Comparison of ENCODE assay signal across 12 cellular contexts in the genomic region with DNA sequence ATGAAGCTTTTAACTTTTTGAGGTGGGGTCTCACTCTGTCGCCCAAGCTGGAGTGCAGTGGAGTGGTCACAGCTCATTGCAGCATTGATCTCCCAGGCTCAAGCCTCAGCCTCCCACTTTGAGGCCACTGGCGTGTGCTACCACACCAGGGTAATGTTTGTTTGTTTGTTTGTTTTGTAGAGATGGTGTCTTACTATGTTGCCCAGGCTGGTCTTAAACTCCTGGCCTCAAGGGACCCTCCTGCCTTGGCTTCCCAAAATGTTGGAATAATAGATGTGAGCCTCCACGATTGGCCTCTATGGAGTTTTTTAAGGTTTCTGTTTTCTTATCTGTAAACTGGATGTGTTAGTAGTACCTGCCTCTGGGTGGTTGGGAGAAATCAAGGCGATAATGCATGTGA. TPM values are rescaled to one million over a fixed set of nuclear protein-coding genes. Genes with fewer than 3 reads are reported as not detected.
DNase-seq lines count a peak whose midpoint lies in the region; ATAC-seq and TF ChIP-seq lines count a peak whose summit lies in the region.
"Had no signal": no experiment of that assay in that cellular context is flagged by ENCODE, and none has a peak within 500 bp of the region (broad histone marks: within the 10 kb centered on the region; RNA-seq: fewer than 3 reads in every experiment).

No MANE protein-coding gene starts in this region.

- intact Hi-C loops in activated CD8-positive, alpha-beta T cell treated with anti-CD3 and anti-CD28 coated beads for 36 hours (cut with micrococcal nuclease) = no loop called here

- POLR2A ChIA-PET in activated CD4-positive, alpha-beta T cell treated with anti-CD3 and anti-CD28 coated beads, Interleukin-2, amount 10 ng/mL, durations not matched to agents 7 days and 5 days (lab: Charles Lee) = no interaction called here
- POLR2A ChIA-PET in activated CD8-positive, alpha-beta T cell treated with anti-CD3 and anti-CD28 coated beads for 36 hours (lab: Charles Lee) = interaction anchor here (1.0 to 7.8 kb wide), 6 partner anchors 9 to 40 kb away, joined by 3 to 86 read pairs (median 13); partner anchors contain the start of gene MED15

- no peaks in the 10 kb centered on the region for H3K9me3 Mint-ChIP-seq in activated CD4-positive, alpha-beta T cell treated with anti-CD3 and anti-CD28 coated beads, Interleukin-2, amount 10 ng/mL, durations not matched to agents 7 days and 5 days
- H3K9me3 Mint-ChIP-seq in activated CD8-positive, alpha-beta T cell treated with anti-CD3 and anti-CD28 coated beads for 36 hours = no peaks in the 10 kb centered on the region
- H3K9me3 Mint-ChIP-seq in memory B cell = no peaks in the 10 kb centered on the region
- no peaks in the 10 kb centered on the region for H3K9me3 Mint-ChIP-seq in stimulated activated naive B cell treated with anti-CD40 and anti-IgM and Interleukin-4, amounts not matched to agents 10 μg/mL and 1 μg/mL and 100 μg/mL, for 72 hours

- H3K27me3 Mint-ChIP-seq in activated CD4-positive, alpha-beta T cell treated with anti-CD3 and anti-CD28 coated beads, Interleukin-2, amount 10 ng/mL, durations not matched to agents 7 days and 5 days = no peaks in the 10 kb centered on the region
- no peaks in the 10 kb centered on the region for H3K27me3 Mint-ChIP-seq in activated CD8-positive, alpha-beta T cell treated with anti-CD3 and anti-CD28 coated beads for 36 hours
- no peaks in the 10 kb centered on the region for H3K27me3 Mint-ChIP-seq in memory B cell
- no peaks in the 10 kb centered on the region for H3K27me3 Mint-ChIP-seq in stimulated activated naive B cell treated with anti-CD40 and anti-IgM and Interleukin-4, amounts not matched to agents 10 μg/mL and 1 μg/mL and 100 μg/mL, for 72 hours

- peak overlapping the region; percentile 93 for H3K27ac Mint-ChIP-seq in activated CD4-positive, alpha-beta T cell treated with anti-CD3 and anti-CD28 coated beads, Interleukin-2, amount 10 ng/mL, durations not matched to agents 7 days and 5 days
- H3K27ac Mint-ChIP-seq in activated CD8-positive, alpha-beta T cell treated with anti-CD3 and anti-CD28 coated beads for 36 hours = peak overlapping the region; percentile 97
- H3K27ac Mint-ChIP-seq in memory B cell = peak overlapping the region; percentile 94
- peak overlapping the region; percentile 25 for H3K27ac Mint-ChIP-seq in stimulated activated naive B cell treated with anti-CD40 and anti-IgM and Interleukin-4, amounts not matched to agents 10 μg/mL and 1 μg/mL and 100 μg/mL, for 72 hours

- no peak for DNase-seq in activated CD4-positive, alpha-beta T cell treated with anti-CD3 and anti-CD28 coated beads, Interleukin-2, amount 10 ng/mL, durations not matched to agents 7 days and 5 days
- DNase-seq in activated CD4-positive, alpha-beta T cell treated with anti-CD3 and anti-CD28 coated beads for 48 hours = no peak
- no peak for DNase-seq in activated CD8-positive, alpha-beta T cell treated with anti-CD3 and anti-CD28 coated beads for 36 hours
- DNase-seq in memory B cell (ENCODE audit: low spot score in 2 of 2) (no peak), NCI-H524 treated with DMSO at 0.1 percent for 48 hours (lab: John Stamatoyannopoulos, UW) (no peak), UCSD-AML1 (lab: John Stamatoyannopoulos, UW; ENCODE audit: unreplicated experiment) (no peak), NCI-H2227 (lab: John Stamatoyannopoulos, UW; ENCODE audit: unreplicated experiment) (no peak)
- DNase-seq in stimulated activated naive B cell treated with anti-CD40 and anti-IgM and Interleukin-4, amounts not matched to agents 10 μg/mL and 1 μg/mL and 100 μg/mL, for 72 hours = no peak
- DNase-seq: ACHN, NCI-H526 treated with DMSO at 0.1 percent for 48 hours, SHP77, testis had no signal

- peaks cover 88% of the 10 kb centered on the region for H3K4me1 Mint-ChIP-seq in activated CD4-positive, alpha-beta T cell treated with anti-CD3 and anti-CD28 coated beads, Interleukin-2, amount 10 ng/mL, durations not matched to agents 7 days and 5 days
- H3K4me1 Mint-ChIP-seq in activated CD8-positive, alpha-beta T cell treated with anti-CD3 and anti-CD28 coated beads for 36 hours (ENCODE audit: low read depth) = peaks cover 81% of the 10 kb centered on the region
- H3K4me1 Mint-ChIP-seq in memory B cell = peaks cover 41% of the 10 kb centered on the region
- H3K4me1 Mint-ChIP-seq in stimulated activated naive B cell treated with anti-CD40 and anti-IgM and Interleukin-4, amounts not matched to agents 10 μg/mL and 1 μg/mL and 100 μg/mL, for 72 hours = peaks cover 44 to 58% of the 10 kb centered on the region in 2 donors

- CTCF ChIA-PET in activated CD4-positive, alpha-beta T cell treated with anti-CD3 and anti-CD28 coated beads, Interleukin-2, amount 10 ng/mL, durations not matched to agents 7 days and 5 days (lab: Charles Lee) = interaction anchor here (1.1 to 11.8 kb wide), 2 partner anchors 17 to 40 kb away, joined by 4 to 122 read pairs; no protein-coding TSS in a partner anchor
- CTCF ChIA-PET in activated CD8-positive, alpha-beta T cell treated with anti-CD3 and anti-CD28 coated beads for 36 hours (lab: Charles Lee) = interaction anchor here (1.4 to 14.0 kb wide), 3 partner anchors 18 to 40 kb away, joined by 3 to 234 read pairs (median 25); partner anchors contain the start of gene MED15

- no peak for TF ChIP-seq CTCF in activated CD8-positive, alpha-beta T cell treated with anti-CD3 and anti-CD28 coated beads for 36 hours (IDR thresholded peaks at IDR 0.05)

- H3K4me3 Mint-ChIP-seq in activated CD4-positive, alpha-beta T cell treated with anti-CD3 and anti-CD28 coated beads, Interleukin-2, amount 10 ng/mL, durations not matched to agents 7 days and 5 days = peak overlapping the region; percentile 47
- H3K4me3 Mint-ChIP-seq in activated CD8-positive, alpha-beta T cell treated with anti-CD3 and anti-CD28 coated beads for 36 hours = no peak overlapping the region
- H3K4me3 Mint-ChIP-seq in memory B cell = peak overlapping the region; percentile 58
- peak overlapping the region; percentile 15 to 43 for H3K4me3 Mint-ChIP-seq in stimulated activated naive B cell treated with anti-CD40 and anti-IgM and Interleukin-4, amounts not matched to agents 10 μg/mL and 1 μg/mL and 100 μg/mL, for 72 hours

- ATAC-seq in activated CD8-positive, alpha-beta T cell treated with anti-CD3 and anti-CD28 coated beads for 36 hours = no peak
- ATAC-seq in memory B cell (ENCODE audit: low read depth) = no peak
- ATAC-seq in stimulated activated naive B cell treated with anti-CD40 and anti-IgM and Interleukin-4, amounts not matched to agents 10 μg/mL and 1 μg/mL and 100 μg/mL, for 72 hours (replicated peaks) = no peak

- peaks cover 70% of the 10 kb centered on the region for H3K36me3 Mint-ChIP-seq in activated CD4-positive, alpha-beta T cell treated with anti-CD3 and anti-CD28 coated beads, Interleukin-2, amount 10 ng/mL, durations not matched to agents 7 days and 5 days (ENCODE audit: low read depth)
- peaks cover 44% of the 10 kb centered on the region for H3K36me3 Mint-ChIP-seq in activated CD8-positive, alpha-beta T cell treated with anti-CD3 and anti-CD28 coated beads for 36 hours (ENCODE audit: low read depth)
- H3K36me3 Mint-ChIP-seq in memory B cell = peaks cover 11% of the 10 kb centered on the region
- H3K36me3 Mint-ChIP-seq in stimulated activated naive B cell treated with anti-CD40 and anti-IgM and Interleukin-4, amounts not matched to agents 10 μg/mL and 1 μg/mL and 100 μg/mL, for 72 hours = peaks cover 17 to 47% of the 10 kb centered on the region in 2 donors

RNA-seq across cellular contexts. Expression of gene MED15, which starts 41.4 kb away (rescaled TPM):
- 100 to 1,000 TPM; 141 to 182 TPM for total RNA-seq in activated CD4-positive, alpha-beta T cell treated with anti-CD3 and anti-CD28 coated beads, Interleukin-2, amount 10 ng/mL, durations not matched to agents 7 days and 5 days
- 100 to 1,000 TPM; 110 to 118 TPM for total RNA-seq in activated CD8-positive, alpha-beta T cell treated with anti-CD3 and anti-CD28 coated beads for 36 hours

RNA-seq across cellular contexts. Expression of gene KLHL22, which starts 53.2 kb away (rescaled TPM):
- total RNA-seq in activated CD4-positive, alpha-beta T cell treated with anti-CD3 and anti-CD28 coated beads, Interleukin-2, amount 10 ng/mL, durations not matched to agents 7 days and 5 days = 10 to 100 TPM; 38.7 to 40.1 TPM
- total RNA-seq in activated CD8-positive, alpha-beta T cell treated with anti-CD3 and anti-CD28 coated beads for 36 hours = 10 to 100 TPM; 16.3 to 17.9 TPM

Comparison
In these comparisons a context has a peak if more than half of its experiments do, and no peak if none do; other contexts are left out.
1. H3K27ac Mint-ChIP-seq: peak in every context shown above with its lines; median percentile 97 in activated CD8-positive, alpha-beta T cell treated with anti-CD3 and anti-CD28 coated beads for 36 hours; 94 in memory B cell; 93 in activated CD4-positive, alpha-beta T cell treated with anti-CD3 and anti-CD28 coated beads, Interleukin-2, amount 10 ng/mL, durations not matched to agents 7 days and 5 days; 25 in stimulated activated naive B cell treated with anti-CD40 and anti-IgM and Interleukin-4, amounts not matched to agents 10 μg/mL and 1 μg/mL and 100 μg/mL, for 72 hours.